Comparison of ENCODE assay signal across 8 cellular contexts in genomic region chr7:43625453-43625852, GRCh38.
DNase-seq lines count a peak whose midpoint lies in the region; ATAC-seq lines count a peak whose summit lies in the region.

No MANE protein-coding gene starts in this region.

- peak; percentile 68 for ATAC-seq in HG03432 (IDR thresholded peaks at IDR 0.05; ENCODE audit: unreplicated experiment)

- H3K27me3 Mint-ChIP-seq in activated naive CD4-positive, alpha-beta T cell treated with anti-CD3 and anti-CD28 coated beads, Interleukin-2, amount 50 U/mL, for 24 hours: no peaks in the 10 kb centered on the region

- H3K4me3 Mint-ChIP-seq in activated naive CD4-positive, alpha-beta T cell treated with anti-CD3 and anti-CD28 coated beads, Interleukin-2, amount 50 U/mL, for 24 hours: peak overlapping the region; percentile 69

- H3K4me1 Mint-ChIP-seq in activated naive CD4-positive, alpha-beta T cell treated with anti-CD3 and anti-CD28 coated beads, Interleukin-2, amount 50 U/mL, for 24 hours: peaks cover 88% of the 10 kb centered on the region

- DNase-seq in activated T-cell treated with anti-CD3 and anti-CD28 coated beads for 24 hours (ENCODE audit: low read depth) (peak; percentile 18), activated T-cell treated with anti-CD3 and anti-CD28 coated beads for 4 hours (no peak), SHP77 treated with DMSO at 0.1 percent for 48 hours (lab: John Stamatoyannopoulos, UW) (no peak), GDM1 (lab: John Stamatoyannopoulos, UW) (no peak), glomerular visceral epithelial cell (ENCODE audit: extremely low spot score) (no peak)
- peak in 4 of 6 experiments; percentile 27 to 68 (median 62) for DNase-seq in stimulated activated naive CD4-positive, alpha-beta T cell (lab: John Stamatoyannopoulos, UW)

- H3K27ac Mint-ChIP-seq in activated naive CD4-positive, alpha-beta T cell treated with anti-CD3 and anti-CD28 coated beads, Interleukin-2, amount 50 U/mL, for 24 hours: peak overlapping the region; percentile 89

- H3K9me3 Mint-ChIP-seq in activated naive CD4-positive, alpha-beta T cell treated with anti-CD3 and anti-CD28 coated beads, Interleukin-2, amount 50 U/mL, for 24 hours: no peaks in the 10 kb centered on the region

- H3K36me3 Mint-ChIP-seq in activated naive CD4-positive, alpha-beta T cell treated with anti-CD3 and anti-CD28 coated beads, Interleukin-2, amount 50 U/mL, for 24 hours: peaks cover 33% of the 10 kb centered on the region

Comparison
In these comparisons a context has a peak if more than half of its experiments do, and no peak if none do; other contexts are left out.
1. DNase-seq: peak in activated T-cell treated with anti-CD3 and anti-CD28 coated beads for 24 hours (single experiment) and stimulated activated naive CD4-positive, alpha-beta T cell (4 of 6); none in activated T-cell treated with anti-CD3 and anti-CD28 coated beads for 4 hours (single experiment), SHP77 treated with DMSO at 0.1 percent for 48 hours (single experiment), GDM1 (single experiment) and glomerular visceral epithelial cell (single experiment).